ENCODE assay signal across 1 cellular context in genomic region chr15:43726306-43726705, GRCh38. TPM values are rescaled to one million over a fixed set of nuclear protein-coding genes. Genes with fewer than 3 reads are reported as not detected.
"Had no signal": no experiment of that assay in that cellular context is flagged by ENCODE, and none has a peak within 500 bp of the region (broad histone marks: within the 10 kb centered on the region; RNA-seq: fewer than 3 reads in every experiment).

No MANE protein-coding gene starts in this region.

RNA-seq across cellular contexts. Expression of gene CKMT1A, which starts 32.6 kb away (rescaled TPM):
- total RNA-seq: GM12878 had no signal
